ENCODE assay signal across 8 cellular contexts in genomic region chr12:6751767-6752166, GRCh38. TPM values are rescaled to one million over a fixed set of nuclear protein-coding genes. Genes with fewer than 3 reads are reported as not detected.
DNase-seq lines count a peak whose midpoint lies in the region; ATAC-seq, FAIRE-seq and TF ChIP-seq lines count a peak whose summit lies in the region.

No MANE protein-coding gene starts in this region.

- no peaks in the 10 kb centered on the region for H3K9me3 Mint-ChIP-seq in activated T-cell treated with anti-CD3 and anti-CD28 coated beads, Interleukin-2, amount 50 U/mL, for 72 hours

- peaks cover 0 to 52% of the 10 kb centered on the region in 2 donors for H3K36me3 ChIP-seq in adrenal gland (replicated peaks in 1 of 2)
- peaks cover 31 to 47% of the 10 kb centered on the region in 2 experiments for H3K36me3 ChIP-seq in HepG2 (replicated peaks in 1 of 2; ENCODE audit: control insufficient read depth in 1 of 2, insufficient read depth in 2 of 2, low read length in 2 of 2)
- peaks cover 0 to 49% (median 25%) of the 10 kb centered on the region in 3 donors for H3K36me3 ChIP-seq in tibial nerve

- CTCF ChIA-PET in HepG2 (lab: Yijun Ruan, JAX; ENCODE audit: low intra/inter-chr PET ratio, low total read pairs), result interaction anchor here (3.5 to 4.4 kb wide), 2 partner anchors 27 to 74 kb away, joined by 34 to 54 read pairs; no protein-coding TSS in a partner anchor

- no peak for TF ChIP-seq POLR2A in adrenal gland (IDR thresholded peaks at IDR 0.05)
- no peak for TF ChIP-seq POLR2A in HepG2 (IDR thresholded peaks at IDR 0.05; ENCODE audit: insufficient read depth in 1 of 2, low read depth in 2 of 2, low read length in 2 of 2)
- TF ChIP-seq POLR2A in tibial nerve (IDR thresholded peaks at IDR 0.05), result no peak

- H3K27ac ChIP-seq in adrenal gland, result peak overlapping the region in 3 of 5 donors; percentile 95 to 97 (median 96)
- peak overlapping the region; percentile 96 for H3K27ac ChIP-seq in HepG2 (ENCODE audit: extremely low read length, insufficient read depth, low read length)
- H3K27ac ChIP-seq in tibial nerve, result peak overlapping the region in 3 of 4 donors; percentile 97 to 100 (median 98)

- peaks cover 14 to 36% of the 10 kb centered on the region in 2 donors for H3K36me3 Mint-ChIP-seq in activated T-cell treated with anti-CD3 and anti-CD28 coated beads, Interleukin-2, amount 50 U/mL, for 72 hours (ENCODE audit: insufficient read depth in 2 of 2)

- H3K4me3 ChIP-seq in adrenal gland (peak overlapping the region in 1 of 4 donors; percentile 68), HepG2 (replicated peaks in 1 of 3; ENCODE audit: insufficient read depth in 1 of 3, low read depth in 2 of 3, low read length in 3 of 3) (peak overlapping the region; percentile 73 to 99 (median 97); a peak in 5 of 6 replicates), tibial nerve (peak overlapping the region in 3 of 4 donors; percentile 70 to 87 (median 83))

- intact Hi-C loops in adrenal gland (cut with DNase I), result loop anchor here in 1 of 2 donors (2.0 kb wide), 1 partner anchor 29 kb away; no protein-coding TSS in a partner anchor
- intact Hi-C loops in HepG2 (cut with micrococcal nuclease; ENCODE audit: unreplicated experiment), result loop anchor here (2.0 kb wide), 2 partner anchors 17 to 63 kb away; partner anchors contain the start of gene ZNF384
- intact Hi-C loops in head of caudate nucleus (cut with DNase I), result loop anchor here (5.0 kb wide), 1 partner anchor 76 kb away; the partner anchor contains the start of gene P3H3

- H4K20me1 ChIP-seq in HepG2 (ENCODE audit: insufficient read depth, low read length), result 0 out of 2 replicates have a peak, but pooled peaks cover 6% of the 10 kb centered on the region

- peak overlapping the region; percentile 96 for H3K9ac ChIP-seq in HepG2 (ENCODE audit: insufficient read depth, low read depth, low read length)

- no TSS peak for BruUV-seq in HepG2 (replicated peaks; lab: Mats Ljungman, UMichigan)

- H3K4me1 Mint-ChIP-seq in activated T-cell treated with anti-CD3 and anti-CD28 coated beads, Interleukin-2, amount 50 U/mL, for 72 hours (ENCODE audit: low read depth), result peaks cover 20% of the 10 kb centered on the region

- TF ChIP-seq EP300 in HepG2 (IDR thresholded peaks at IDR 0.05; ENCODE audit: low read depth in 2 of 2, low read length in 2 of 2), result no peak
- no peak for TF ChIP-seq EP300 in HepG2 (CRISPR knock-in tag; IDR thresholded peaks at IDR 0.05; ENCODE audit: borderline replicate concordance)
- no peak for TF ChIP-seq EP300 in tibial nerve (IDR thresholded peaks at IDR 0.05)

- POLR2A ChIA-PET in HepG2 (lab: Yijun Ruan, JAX), result interaction anchor here (1.1 to 3.8 kb wide), 12 partner anchors 17 to 138 kb away, joined by 3 to 162 read pairs (median 18); partner anchors contain the start of genes CD4, CDCA3, COPS7A and GPR162

- H2AFZ ChIP-seq in HepG2 (ENCODE audit: low read length), result no peak overlapping the region

- 77 to 90% (median 83%) methylated on average over 5 to 7 of the region's 7 CpGs for WGBS in adrenal gland, 4 donors
- whole genome bisulfite sequencing in HepG2 (ENCODE audit: low lambda C conversion rate), result 98% methylated on average over 7 of the region's 7 CpGs
- 73 to 81% methylated on average over 7 of the region's 7 CpGs for WGBS in tibial nerve, 2 donors

- no peak for FAIRE-seq in HepG2 (lab: Jason Lieb, UNC)

- ATAC-seq in activated T-cell treated with anti-CD3 and anti-CD28 coated beads, Interleukin-2, amount 50 U/mL, for 72 hours (replicated peaks in 1 of 2), result no peak
- ATAC-seq in HepG2 (no peak), GM19452 (IDR thresholded peaks at IDR 0.05; ENCODE audit: unreplicated experiment) (no peak)

- H3K4me3 Mint-ChIP-seq in activated T-cell treated with anti-CD3 and anti-CD28 coated beads, Interleukin-2, amount 50 U/mL, for 72 hours, result peak overlapping the region; percentile 97 to 98

- H3K4me1 ChIP-seq in adrenal gland (replicated peaks in 1 of 2) (peaks cover 8 to 22% of the 10 kb centered on the region in 2 donors), HepG2 (ENCODE audit: insufficient read depth, low read length) (peaks cover 28% of the 10 kb centered on the region), tibial nerve (peaks cover 0 to 27% (median 10%) of the 10 kb centered on the region in 4 donors)

- no peaks in the 10 kb centered on the region for H3K27me3 Mint-ChIP-seq in activated T-cell treated with anti-CD3 and anti-CD28 coated beads, Interleukin-2, amount 50 U/mL, for 72 hours (ENCODE audit: low read depth)

- peak overlapping the region; percentile 98 for H3K4me2 ChIP-seq in HepG2 (ENCODE audit: low read depth, low read length)

- TF ChIP-seq CTCF in adrenal gland (IDR thresholded peaks at IDR 0.05) (no peak), HepG2 (CRISPR knock-in tag; IDR thresholded peaks at IDR 0.05) (no peak), tibial nerve (IDR thresholded peaks at IDR 0.05) (no peak)

- H3K79me2 ChIP-seq in HepG2 (ENCODE audit: insufficient read depth, low read length), result peaks cover 21% of the 10 kb centered on the region

- H3K27ac Mint-ChIP-seq in activated T-cell treated with anti-CD3 and anti-CD28 coated beads, Interleukin-2, amount 50 U/mL, for 72 hours, result peak overlapping the region; percentile 85

- H3K9me3 ChIP-seq in adrenal gland (replicated peaks in 1 of 3) (no peaks in the 10 kb centered on the region), HepG2 (ENCODE audit: low read length) (no peaks in the 10 kb centered on the region), tibial nerve (no peaks in the 10 kb centered on the region)

- TF ChIP-seq RAD21 in HepG2 (CRISPR knock-in tag; IDR thresholded peaks at IDR 0.05), result no peak

- H3K27me3 ChIP-seq in adrenal gland (no peaks in the 10 kb centered on the region), HepG2 (ENCODE audit: control insufficient read depth in 1 of 2, insufficient read depth in 2 of 2, low read length in 2 of 2) (no peaks in the 10 kb centered on the region), tibial nerve (no peaks in the 10 kb centered on the region)

- DNase-seq in activated T-cell treated with anti-CD3 and anti-CD28 coated beads, Interleukin-2, amount 50 U/mL, for 72 hours, result no peak
- DNase-seq in activated T-cell treated with anti-CD3 and anti-CD28 coated beads, Interleukin-2, amount 50 U/mL, for 1 hour, result no peak
- DNase-seq in adrenal gland (peak in 1 of 7 donors; percentile 40), HepG2 (ENCODE audit: low spot score) (no peak), tibial nerve (ENCODE audit: low spot score in 2 of 2) (no peak), head of caudate nucleus (no peak), NCI-H1105 (lab: John Stamatoyannopoulos, UW) (no peak)

- in situ Hi-C loops in HepG2 (cut with HindIII; ENCODE audit: extremely low pct_ligation_motif_present, low pct_unique_long_range_greater_than_20kb), result loop anchor here (5.0 kb wide), 1 partner anchor 76 kb away; the partner anchor contains the start of gene P3H3

RNA-seq across cellular contexts. Expression of gene MLF2, which starts 1.2 kb away (rescaled TPM):
- 100 to 1,000 TPM; 122 to 134 TPM for total RNA-seq in activated T-cell treated with anti-CD3 and anti-CD28 coated beads, Interleukin-2, amount 50 U/mL, for 72 hours
- total RNA-seq in adrenal gland, result 100 to 1,000 TPM; 135 to 334 (median 233) TPM
- 100 to 1,000 TPM; 181 to 248 (median 233) TPM for polyA plus RNA-seq in adrenal gland
- total RNA-seq in HepG2 (2016; rRNA removed; fragmentation: Illumina TruSeq; extraction: Trizol), result 88.1 and 95.8 TPM in 2 replicates
- 20.8 and 28.2 TPM in 2 replicates for total RNA-seq in HepG2 (2016; cell fraction: cytosol; rRNA removed; fragmentation: Illumina TruSeq; extraction: Trizol; ENCODE audit: low read depth)
- 86.9 and 96.5 TPM in 2 replicates for total RNA-seq in HepG2 (2016; cell fraction: insoluble cytoplasmic fraction; rRNA removed; fragmentation: Illumina TruSeq; extraction: Trizol)
- total RNA-seq in HepG2 (2016; cell fraction: membrane; rRNA removed; fragmentation: Illumina TruSeq; extraction: Trizol), result 41.7 and 71.5 TPM in 2 replicates
- total RNA-seq in HepG2 (2016; cell fraction: nucleus; rRNA removed; fragmentation: Illumina TruSeq; extraction: Trizol), result 50.4 and 54.8 TPM in 2 replicates
- polyA plus RNA-seq in HepG2 (2011; rRNA removed), result 167 and 178 TPM in 2 replicates
- 182 and 203 TPM in 2 replicates for polyA plus RNA-seq in HepG2 (2011; cell fraction: cytosol; rRNA removed)
- polyA plus RNA-seq in HepG2 (2011; cell fraction: nucleus; rRNA removed), result 234 and 240 TPM in 2 replicates
- polyA plus RNA-seq in HepG2 (2012), result 94.9 and 97.7 TPM in 2 replicates
- polyA plus RNA-seq in HepG2 (2016; cell fraction: cytosol; fragmentation: Illumina TruSeq; extraction: Trizol; ENCODE audit: low read depth), result 31.3 and 48.0 TPM in 2 replicates
- polyA plus RNA-seq in HepG2 (2016; cell fraction: insoluble cytoplasmic fraction; fragmentation: Illumina TruSeq; extraction: Trizol; ENCODE audit: low read depth), result 178 and 184 TPM in 2 replicates
- polyA plus RNA-seq in HepG2 (2016; cell fraction: membrane; fragmentation: Illumina TruSeq; extraction: Trizol; ENCODE audit: low read depth), result 69.7 and 93.5 TPM in 2 replicates
- 128 and 129 TPM in 2 replicates for polyA plus RNA-seq in HepG2 (2016; cell fraction: nucleus; fragmentation: Illumina TruSeq; extraction: Trizol; ENCODE audit: insufficient read depth, low read depth)
- 127 and 179 TPM in 2 replicates for polyA minus RNA-seq in HepG2 (2011; rRNA and poly(A)+ RNA removed; ENCODE audit: low replicate concordance)
- 36.1 and 36.7 TPM in 2 replicates for polyA minus RNA-seq in HepG2 (2011; cell fraction: cytosol; rRNA and poly(A)+ RNA removed)
- polyA minus RNA-seq in HepG2 (2011; cell fraction: nucleus; rRNA and poly(A)+ RNA removed), result 47.3 and 50.7 TPM in 2 replicates
- 100 to 1,000 TPM; 103 to 205 (median 133) TPM for total RNA-seq in tibial nerve

RNA-seq across cellular contexts. Expression of gene PTMS, which starts 14.4 kb away (rescaled TPM):
- total RNA-seq in activated T-cell treated with anti-CD3 and anti-CD28 coated beads, Interleukin-2, amount 50 U/mL, for 72 hours, result 100 to 1,000 TPM; 119 to 154 TPM
- total RNA-seq in adrenal gland, result 100 to 1,000 TPM in 6 of 8 donors, 10 to 100 TPM in 2; 72.4 to 269 (median 147) TPM
- 1,000 to 10,000 TPM in 1 of 3 donors, 100 to 1,000 TPM in 2; 134 to 1,405 (median 631) TPM for polyA plus RNA-seq in adrenal gland
- 40.5 and 42.1 TPM in 2 replicates for total RNA-seq in HepG2 (2016; rRNA removed; fragmentation: Illumina TruSeq; extraction: Trizol)
- total RNA-seq in HepG2 (2016; cell fraction: cytosol; rRNA removed; fragmentation: Illumina TruSeq; extraction: Trizol; ENCODE audit: low read depth), result 20.4 and 25.8 TPM in 2 replicates
- total RNA-seq in HepG2 (2016; cell fraction: insoluble cytoplasmic fraction; rRNA removed; fragmentation: Illumina TruSeq; extraction: Trizol), result 34.7 and 40.6 TPM in 2 replicates
- total RNA-seq in HepG2 (2016; cell fraction: membrane; rRNA removed; fragmentation: Illumina TruSeq; extraction: Trizol), result 33.5 and 39.4 TPM in 2 replicates
- total RNA-seq in HepG2 (2016; cell fraction: nucleus; rRNA removed; fragmentation: Illumina TruSeq; extraction: Trizol), result 24.6 and 26.7 TPM in 2 replicates
- 79.1 and 82.4 TPM in 2 replicates for polyA plus RNA-seq in HepG2 (2011; rRNA removed)
- 82.7 and 86.9 TPM in 2 replicates for polyA plus RNA-seq in HepG2 (2011; cell fraction: cytosol; rRNA removed)
- polyA plus RNA-seq in HepG2 (2011; cell fraction: nucleus; rRNA removed), result 107 and 116 TPM in 2 replicates
- polyA plus RNA-seq in HepG2 (2012), result 128 and 237 TPM in 2 replicates
- 96.6 and 97.7 TPM in 2 replicates for polyA plus RNA-seq in HepG2 (2016; cell fraction: cytosol; fragmentation: Illumina TruSeq; extraction: Trizol; ENCODE audit: low read depth)
- polyA plus RNA-seq in HepG2 (2016; cell fraction: insoluble cytoplasmic fraction; fragmentation: Illumina TruSeq; extraction: Trizol; ENCODE audit: low read depth), result 162 and 207 TPM in 2 replicates
- 140 and 143 TPM in 2 replicates for polyA plus RNA-seq in HepG2 (2016; cell fraction: membrane; fragmentation: Illumina TruSeq; extraction: Trizol; ENCODE audit: low read depth)
- polyA plus RNA-seq in HepG2 (2016; cell fraction: nucleus; fragmentation: Illumina TruSeq; extraction: Trizol; ENCODE audit: insufficient read depth, low read depth), result 169 and 175 TPM in 2 replicates
- 46.9 and 158 TPM in 2 replicates for polyA minus RNA-seq in HepG2 (2011; rRNA and poly(A)+ RNA removed; ENCODE audit: low replicate concordance)
- polyA minus RNA-seq in HepG2 (2011; cell fraction: cytosol; rRNA and poly(A)+ RNA removed), result 19.3 and 21.6 TPM in 2 replicates
- polyA minus RNA-seq in HepG2 (2011; cell fraction: nucleus; rRNA and poly(A)+ RNA removed), result 8.1 and 13.0 TPM in 2 replicates
- total RNA-seq in tibial nerve, result 100 to 1,000 TPM; 112 to 225 (median 174) TPM

RNA-seq across cellular contexts. Expression of gene LAG3, which starts 20.6 kb away (rescaled TPM):
- total RNA-seq in activated T-cell treated with anti-CD3 and anti-CD28 coated beads, Interleukin-2, amount 50 U/mL, for 72 hours, result 100 to 1,000 TPM; 117 to 188 TPM
- total RNA-seq in adrenal gland (under 1 TPM in 6 of 8 donors, not detected in 2; 0.21 to 0.96 (median 0.71) TPM), HepG2 (2016; rRNA removed; fragmentation: Illumina TruSeq; extraction: Trizol) (0.11 TPM in 1 of 2 replicates, not detected in the other), tibial nerve (1 to 10 TPM; 1.2 to 4.0 (median 2.9) TPM)
- polyA plus RNA-seq in adrenal gland (1 to 10 TPM in 2 of 3 donors, under 1 TPM in 1; 0.29 to 4.3 (median 2.3) TPM), HepG2 (2011; rRNA removed) (0.26 and 0.51 TPM in 2 replicates)
- total RNA-seq in HepG2 (2016; cell fraction: cytosol; rRNA removed; fragmentation: Illumina TruSeq; extraction: Trizol; ENCODE audit: low read depth), result not detected in 2 replicates
- 0.11 TPM in 1 of 2 replicates, not detected in the other for total RNA-seq in HepG2 (2016; cell fraction: insoluble cytoplasmic fraction; rRNA removed; fragmentation: Illumina TruSeq; extraction: Trizol)
- 0.07 TPM in 1 of 2 replicates, not detected in the other for total RNA-seq in HepG2 (2016; cell fraction: membrane; rRNA removed; fragmentation: Illumina TruSeq; extraction: Trizol)
- 0.31 TPM in 1 of 2 replicates, not detected in the other for total RNA-seq in HepG2 (2016; cell fraction: nucleus; rRNA removed; fragmentation: Illumina TruSeq; extraction: Trizol)
- 0.08 and 0.15 TPM in 2 replicates for polyA plus RNA-seq in HepG2 (2011; cell fraction: cytosol; rRNA removed)
- 3.5 and 3.6 TPM in 2 replicates for polyA plus RNA-seq in HepG2 (2011; cell fraction: nucleus; rRNA removed)
- 0.95 and 1.0 TPM in 2 replicates for polyA plus RNA-seq in HepG2 (2012)
- polyA plus RNA-seq in HepG2 (2016; cell fraction: cytosol; fragmentation: Illumina TruSeq; extraction: Trizol; ENCODE audit: low read depth), result not detected in 2 replicates
- polyA plus RNA-seq in HepG2 (2016; cell fraction: insoluble cytoplasmic fraction; fragmentation: Illumina TruSeq; extraction: Trizol; ENCODE audit: low read depth), result not detected in 2 replicates
- 0.11 TPM in 1 of 2 replicates, not detected in the other for polyA plus RNA-seq in HepG2 (2016; cell fraction: membrane; fragmentation: Illumina TruSeq; extraction: Trizol; ENCODE audit: low read depth)
- 1.3 and 2.2 TPM in 2 replicates for polyA plus RNA-seq in HepG2 (2016; cell fraction: nucleus; fragmentation: Illumina TruSeq; extraction: Trizol; ENCODE audit: insufficient read depth, low read depth)
- polyA minus RNA-seq in HepG2 (2011; rRNA and poly(A)+ RNA removed; ENCODE audit: low replicate concordance), result 0.08 and 0.54 TPM in 2 replicates
- not detected in 2 replicates for polyA minus RNA-seq in HepG2 (2011; cell fraction: cytosol; rRNA and poly(A)+ RNA removed)
- 0.90 and 2.0 TPM in 2 replicates for polyA minus RNA-seq in HepG2 (2011; cell fraction: nucleus; rRNA and poly(A)+ RNA removed)

RNA-seq across cellular contexts. Expression of gene COPS7A, which starts 27.9 kb away (rescaled TPM):
- 10 to 100 TPM; 30.2 to 39.7 TPM for total RNA-seq in activated T-cell treated with anti-CD3 and anti-CD28 coated beads, Interleukin-2, amount 50 U/mL, for 72 hours
- total RNA-seq in adrenal gland, result 100 to 1,000 TPM in 1 of 8 donors, 10 to 100 TPM in 7; 56.5 to 105 (median 84.0) TPM
- 10 to 100 TPM; 46.5 to 85.1 (median 50.6) TPM for polyA plus RNA-seq in adrenal gland
- total RNA-seq in HepG2 (2016; rRNA removed; fragmentation: Illumina TruSeq; extraction: Trizol), result 38.0 and 40.0 TPM in 2 replicates
- total RNA-seq in HepG2 (2016; cell fraction: cytosol; rRNA removed; fragmentation: Illumina TruSeq; extraction: Trizol; ENCODE audit: low read depth), result 16.6 and 19.7 TPM in 2 replicates
- 38.4 and 43.8 TPM in 2 replicates for total RNA-seq in HepG2 (2016; cell fraction: insoluble cytoplasmic fraction; rRNA removed; fragmentation: Illumina TruSeq; extraction: Trizol)
- 33.7 and 38.9 TPM in 2 replicates for total RNA-seq in HepG2 (2016; cell fraction: membrane; rRNA removed; fragmentation: Illumina TruSeq; extraction: Trizol)
- total RNA-seq in HepG2 (2016; cell fraction: nucleus; rRNA removed; fragmentation: Illumina TruSeq; extraction: Trizol), result 20.4 and 24.9 TPM in 2 replicates
- 71.4 and 73.6 TPM in 2 replicates for polyA plus RNA-seq in HepG2 (2011; rRNA removed)
- polyA plus RNA-seq in HepG2 (2011; cell fraction: cytosol; rRNA removed), result 68.4 and 72.5 TPM in 2 replicates
- 96.7 and 97.8 TPM in 2 replicates for polyA plus RNA-seq in HepG2 (2011; cell fraction: nucleus; rRNA removed)
- polyA plus RNA-seq in HepG2 (2012), result 27.8 and 28.6 TPM in 2 replicates
- 16.8 and 17.8 TPM in 2 replicates for polyA plus RNA-seq in HepG2 (2016; cell fraction: cytosol; fragmentation: Illumina TruSeq; extraction: Trizol; ENCODE audit: low read depth)
- polyA plus RNA-seq in HepG2 (2016; cell fraction: insoluble cytoplasmic fraction; fragmentation: Illumina TruSeq; extraction: Trizol; ENCODE audit: low read depth), result 43.9 and 53.4 TPM in 2 replicates
- polyA plus RNA-seq in HepG2 (2016; cell fraction: membrane; fragmentation: Illumina TruSeq; extraction: Trizol; ENCODE audit: low read depth), result 27.8 and 32.9 TPM in 2 replicates
- 43.1 and 49.0 TPM in 2 replicates for polyA plus RNA-seq in HepG2 (2016; cell fraction: nucleus; fragmentation: Illumina TruSeq; extraction: Trizol; ENCODE audit: insufficient read depth, low read depth)
- 54.1 and 62.8 TPM in 2 replicates for polyA minus RNA-seq in HepG2 (2011; rRNA and poly(A)+ RNA removed; ENCODE audit: low replicate concordance)
- polyA minus RNA-seq in HepG2 (2011; cell fraction: cytosol; rRNA and poly(A)+ RNA removed), result 14.6 and 16.3 TPM in 2 replicates
- polyA minus RNA-seq in HepG2 (2011; cell fraction: nucleus; rRNA and poly(A)+ RNA removed), result 9.7 and 12.6 TPM in 2 replicates
- total RNA-seq in tibial nerve, result 10 to 100 TPM; 46.9 to 74.4 (median 70.0) TPM

RNA-seq across cellular contexts. Expression of gene CD4, which starts 37.6 kb away (rescaled TPM):
- 100 to 1,000 TPM; 126 to 141 TPM for total RNA-seq in activated T-cell treated with anti-CD3 and anti-CD28 coated beads, Interleukin-2, amount 50 U/mL, for 72 hours
- total RNA-seq in adrenal gland, result 10 to 100 TPM; 18.4 to 52.8 (median 30.9) TPM
- polyA plus RNA-seq in adrenal gland, result 10 to 100 TPM in 1 of 3 donors, 1 to 10 TPM in 2; 8.1 to 12.9 (median 9.1) TPM
- 0.07 and 0.27 TPM in 2 replicates for total RNA-seq in HepG2 (2016; rRNA removed; fragmentation: Illumina TruSeq; extraction: Trizol)
- total RNA-seq in HepG2 (2016; cell fraction: cytosol; rRNA removed; fragmentation: Illumina TruSeq; extraction: Trizol; ENCODE audit: low read depth), result not detected in 2 replicates
- total RNA-seq in HepG2 (2016; cell fraction: insoluble cytoplasmic fraction; rRNA removed; fragmentation: Illumina TruSeq; extraction: Trizol), result 0.15 TPM in 1 of 2 replicates, not detected in the other
- 0.10 TPM in 1 of 2 replicates, not detected in the other for total RNA-seq in HepG2 (2016; cell fraction: membrane; rRNA removed; fragmentation: Illumina TruSeq; extraction: Trizol)
- 0.28 and 0.41 TPM in 2 replicates for total RNA-seq in HepG2 (2016; cell fraction: nucleus; rRNA removed; fragmentation: Illumina TruSeq; extraction: Trizol)
- 0.68 and 0.95 TPM in 2 replicates for polyA plus RNA-seq in HepG2 (2011; rRNA removed)
- polyA plus RNA-seq in HepG2 (2011; cell fraction: cytosol; rRNA removed), result 0.54 and 0.87 TPM in 2 replicates
- 0.55 and 0.64 TPM in 2 replicates for polyA plus RNA-seq in HepG2 (2011; cell fraction: nucleus; rRNA removed)
- 1.5 and 2.7 TPM in 2 replicates for polyA plus RNA-seq in HepG2 (2012)
- polyA plus RNA-seq in HepG2 (2016; cell fraction: cytosol; fragmentation: Illumina TruSeq; extraction: Trizol; ENCODE audit: low read depth), result 0.06 and 0.14 TPM in 2 replicates
- polyA plus RNA-seq in HepG2 (2016; cell fraction: insoluble cytoplasmic fraction; fragmentation: Illumina TruSeq; extraction: Trizol; ENCODE audit: low read depth), result 0.16 and 0.24 TPM in 2 replicates
- not detected in 2 replicates for polyA plus RNA-seq in HepG2 (2016; cell fraction: membrane; fragmentation: Illumina TruSeq; extraction: Trizol; ENCODE audit: low read depth)
- polyA plus RNA-seq in HepG2 (2016; cell fraction: nucleus; fragmentation: Illumina TruSeq; extraction: Trizol; ENCODE audit: insufficient read depth, low read depth), result 0.52 and 0.68 TPM in 2 replicates
- 2.6 TPM in 1 of 2 replicates, not detected in the other for polyA minus RNA-seq in HepG2 (2011; rRNA and poly(A)+ RNA removed; ENCODE audit: low replicate concordance)
- polyA minus RNA-seq in HepG2 (2011; cell fraction: cytosol; rRNA and poly(A)+ RNA removed), result 0.20 and 0.70 TPM in 2 replicates
- polyA minus RNA-seq in HepG2 (2011; cell fraction: nucleus; rRNA and poly(A)+ RNA removed), result 0.39 and 0.87 TPM in 2 replicates
- 10 to 100 TPM in 1 of 4 donors, 1 to 10 TPM in 3; 7.5 to 12.6 (median 8.9) TPM for total RNA-seq in tibial nerve

Comparison
In these comparisons a context has a peak if more than half of its experiments do, and no peak if none do; other contexts are left out.
1. RNA of gene LAG3, which starts 20.6 kb away (total RNA-seq): 117 to 188 TPM in activated T-cell treated with anti-CD3 and anti-CD28 coated beads, Interleukin-2, amount 50 U/mL, for 72 hours; 1.2 to 4.0 TPM in tibial nerve, 0.21 to 0.96 TPM in adrenal gland and 0.07 to 0.31 TPM in HepG2; every median in the first group is over 10 times any median in the second.
2. Peak in every context shown above with its lines, with median percentiles within 50 percentile points of each other: H3K27ac ChIP-seq.